ENCODE assay signal across 7 cellular contexts in genomic region chr1:226185153-226186036, GRCh38. TPM values are rescaled to one million over a fixed set of nuclear protein-coding genes. Genes with fewer than 3 reads are reported as not detected.
DNase-seq lines count a peak whose midpoint lies in the region; ATAC-seq, FAIRE-seq and TF ChIP-seq lines count a peak whose summit lies in the region.

No MANE protein-coding gene starts in this region.

- H3K4me1 ChIP-seq in pancreas: peaks cover 12 to 30% (median 14%) of the 10 kb centered on the region in 3 donors

- TF ChIP-seq POLR2A in GM12891 (IDR thresholded peaks at IDR 0.05; ENCODE audit: low read depth, low read length): no peak

- ATAC-seq in pancreas: no peak

- 7 to 9% methylated on average over 13 of the region's 13 CpGs for WGBS in pancreas, 2 donors

- no peak for TF ChIP-seq CTCF in epithelial cell of proximal tubule (conservative IDR thresholded peaks at IDR 0.05; ENCODE audit: low read depth, low read length)
- TF ChIP-seq CTCF in pancreas (IDR thresholded peaks at IDR 0.05): no peak

- intact Hi-C loops in pancreas (cut with DNase I): no loop called here

- H3K27ac ChIP-seq in pancreas: peak overlapping the region in 3 of 4 donors; percentile 89 to 93 (median 91)

- FAIRE-seq in GM12891 (lab: Jason Lieb, UNC) (peak; percentile 50), pancreas (lab: Jason Lieb, UNC) (no peak)

- no peaks in the 10 kb centered on the region for H3K36me3 ChIP-seq in pancreas

- H3K4me3 ChIP-seq in epithelial cell of proximal tubule (ENCODE audit: low read depth, low read length) (peak overlapping the region; percentile 85), pancreas (peak overlapping the region; percentile 89 to 97 (median 95))

- DNase-seq in GM12891 (ENCODE audit: insufficient read length, low spot score) (no peak), RPMI7951 (ENCODE audit: low read depth) (peak; percentile 34), epithelial cell of proximal tubule (ENCODE audit: low read depth) (no peak), pancreas (peak in 1 of 6 donors; percentile 4), ecto neural progenitor cell (ENCODE audit: low spot score) (no peak), cerebellar nuclear complex (lab: John Stamatoyannopoulos, UW) (no peak), NCI-H69 (lab: John Stamatoyannopoulos, UW) (no peak)

- no peaks in the 10 kb centered on the region for H3K9me3 ChIP-seq in pancreas

- no peaks in the 10 kb centered on the region for H3K27me3 ChIP-seq in pancreas

TF ChIP-seq in GM12891, 5 proteins besides CTCF, POLR2A, EP300 and RAD21:
- no peak for TF ChIP-seq POLR2AphosphoS5 (IDR thresholded peaks at IDR 0.05; ENCODE audit: low read depth, low read length)
- no peak for TF ChIP-seq PAX5 (IDR thresholded peaks at IDR 0.05; ENCODE audit: insufficient read depth, low read length, severe bottlenecking)
- TF ChIP-seq TAF1 (IDR thresholded peaks at IDR 0.05; ENCODE audit: low read depth, low read length): no peak
- no peak for TF ChIP-seq SPI1 (IDR thresholded peaks at IDR 0.05; ENCODE audit: low read depth, low read length)
- TF ChIP-seq POU2F2 (IDR thresholded peaks at IDR 0.05; ENCODE audit: low read depth, low read length): no peak

RNA-seq across cellular contexts. Expression of gene ACBD3, which starts 1.1 kb away (rescaled TPM):
- polyA plus RNA-seq in GM12891 (2012; ENCODE audit: low read depth, missing spikeins): 12.0 TPM
- total RNA-seq in RPMI7951 (2014; rRNA removed; shearing (Covaris generic)): 28.2 and 37.2 TPM in 2 replicates
- 32.0 and 34.8 TPM in 2 replicates for total RNA-seq in epithelial cell of proximal tubule
- total RNA-seq in pancreas: 10 to 100 TPM; 16.3 to 24.4 (median 19.7) TPM
- 10 to 100 TPM in 1 of 2 donors, 1 to 10 TPM in 1; 5.9 to 12.8 TPM for polyA plus RNA-seq in pancreas

RNA-seq across cellular contexts. Expression of gene MIXL1, which starts 38.1 kb away (rescaled TPM):
- 0.58 TPM for polyA plus RNA-seq in GM12891 (2012; ENCODE audit: low read depth, missing spikeins)
- total RNA-seq in RPMI7951 (2014; rRNA removed; shearing (Covaris generic)): not detected in 2 replicates
- total RNA-seq in epithelial cell of proximal tubule: 0.51 TPM in 1 of 2 replicates, not detected in the other
- total RNA-seq in pancreas: not detected
- not detected for polyA plus RNA-seq in pancreas
